In genomic region chr1:43764581-43764980, GRCh38 we compare ENCODE assay signal across 1 cellular context.
TF ChIP-seq lines count a peak whose summit lies in the region.

No MANE protein-coding gene starts in this region.

TF ChIP-seq in A549, 52 proteins besides CTCF, POLR2A, EP300 and RAD21:
- TF ChIP-seq, protein P1, sequence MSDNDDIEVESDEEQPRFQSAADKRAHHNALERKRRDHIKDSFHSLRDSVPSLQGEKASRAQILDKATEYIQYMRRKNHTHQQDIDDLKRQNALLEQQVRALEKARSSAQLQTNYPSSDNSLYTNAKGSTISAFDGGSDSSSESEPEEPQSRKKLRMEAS (IDR thresholded peaks at IDR 0.05): no peak
- TF ChIP-seq CEBPB (IDR thresholded peaks at IDR 0.05) (no peak), TP53 (CRISPR knock-in tag; IDR thresholded peaks at IDR 0.05) (no peak), MAZ (IDR thresholded peaks at IDR 0.05; ENCODE audit: borderline replicate concordance, low read depth, low read length) (no peak), RARB (CRISPR knock-in tag; IDR thresholded peaks at IDR 0.05) (no peak), EHMT2 (IDR thresholded peaks at IDR 0.05; ENCODE audit: low read depth) (no peak), GATA3 (IDR thresholded peaks at IDR 0.05; ENCODE audit: borderline replicate concordance) (no peak), NR3C1 (IDR thresholded peaks at IDR 0.05) (no peak)
